In the genomic region with DNA sequence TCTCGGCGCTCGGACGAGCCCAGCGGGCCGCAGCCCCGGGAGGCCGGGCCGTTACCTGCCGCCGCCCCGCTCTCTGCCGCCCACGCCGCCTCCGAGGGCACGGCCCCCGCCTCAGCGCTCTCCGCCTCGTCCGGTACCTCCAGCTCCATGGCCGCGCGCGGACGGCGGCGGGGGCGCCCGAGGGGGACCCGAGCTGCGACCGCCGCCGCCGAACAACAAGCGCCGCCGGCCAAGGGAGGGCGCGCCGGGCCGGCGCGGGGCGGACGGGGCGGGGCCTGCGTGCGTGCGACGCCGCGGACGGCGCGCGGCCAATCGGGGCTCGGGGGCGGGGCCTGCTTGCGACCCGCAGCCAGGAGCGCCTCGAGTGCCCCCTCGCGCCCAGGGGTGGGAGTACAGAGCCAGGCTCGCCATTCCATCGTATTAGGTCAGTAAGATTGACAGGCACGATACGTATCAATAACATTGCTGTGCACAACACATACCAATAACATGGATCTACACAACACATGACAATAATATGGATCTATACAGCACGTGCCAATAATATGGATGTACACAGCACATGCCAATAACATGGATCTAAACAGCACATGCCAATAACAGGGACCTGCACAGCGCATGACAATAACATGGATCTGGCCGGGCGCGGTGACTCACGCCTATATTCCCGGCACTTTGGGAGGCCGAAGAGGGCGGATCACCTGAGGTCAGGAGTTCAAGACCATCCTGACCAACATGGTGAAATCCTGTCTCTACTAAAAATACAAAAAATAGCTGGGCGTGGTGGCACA, we compare ENCODE assay signal across 1 cellular context.
TF ChIP-seq lines count a peak whose summit lies in the region.

A gene with protein sequence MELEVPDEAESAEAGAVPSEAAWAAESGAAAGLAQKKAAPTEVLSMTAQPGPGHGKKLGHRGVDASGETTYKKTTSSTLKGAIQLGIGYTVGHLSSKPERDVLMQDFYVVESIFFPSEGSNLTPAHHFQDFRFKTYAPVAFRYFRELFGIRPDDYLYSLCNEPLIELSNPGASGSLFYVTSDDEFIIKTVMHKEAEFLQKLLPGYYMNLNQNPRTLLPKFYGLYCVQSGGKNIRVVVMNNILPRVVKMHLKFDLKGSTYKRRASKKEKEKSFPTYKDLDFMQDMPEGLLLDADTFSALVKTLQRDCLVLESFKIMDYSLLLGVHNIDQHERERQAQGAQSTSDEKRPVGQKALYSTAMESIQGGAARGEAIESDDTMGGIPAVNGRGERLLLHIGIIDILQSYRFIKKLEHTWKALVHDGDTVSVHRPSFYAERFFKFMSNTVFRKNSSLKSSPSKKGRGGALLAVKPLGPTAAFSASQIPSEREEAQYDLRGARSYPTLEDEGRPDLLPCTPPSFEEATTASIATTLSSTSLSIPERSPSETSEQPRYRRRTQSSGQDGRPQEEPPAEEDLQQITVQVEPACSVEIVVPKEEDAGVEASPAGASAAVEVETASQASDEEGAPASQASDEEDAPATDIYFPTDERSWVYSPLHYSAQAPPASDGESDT (minus strand): TSS at position 227 of the 791 bp plus-strand sequence. CDS start 78 bp downstream, at position 149.

TF ChIP-seq in IMR-90, 13 proteins besides CTCF, POLR2A, EP300 and RAD21:
- TF ChIP-seq ELK1 (IDR thresholded peaks at IDR 0.05; ENCODE audit: borderline replicate concordance, low read depth, low read length) (no peak), SMC3 (IDR thresholded peaks at IDR 0.05; ENCODE audit: low read depth, low read length) (peak; percentile 69), RFX5 (IDR thresholded peaks at IDR 0.05; ENCODE audit: low read depth, low read length) (no peak), FOS (IDR thresholded peaks at IDR 0.05; ENCODE audit: low read depth, low read length) (no peak), MXI1 (IDR thresholded peaks at IDR 0.05; ENCODE audit: borderline replicate concordance, low read depth, low read length) (0 out of 2 replicates have a peak, but pooled peaks have one; percentile 7), MAFK (IDR thresholded peaks at IDR 0.05; ENCODE audit: low read depth, low read length) (no peak), BHLHE40 (IDR thresholded peaks at IDR 0.05; ENCODE audit: low read depth, low read length) (no peak), MAZ (IDR thresholded peaks at IDR 0.05; ENCODE audit: borderline replicate concordance, low read depth, low read length) (peak; percentile 64; the same call in 1 of the 2 replicates), CEBPB (IDR thresholded peaks at IDR 0.05; ENCODE audit: low read depth, low read length) (no peak), NFE2L2 (IDR thresholded peaks at IDR 0.05; ENCODE audit: low read depth, low read length) (no peak)
